Comparison of ENCODE assay signal across 8 cellular contexts in genomic region chr3:187000711-187001151, GRCh38.
DNase-seq lines count a peak whose midpoint lies in the region; ATAC-seq and TF ChIP-seq lines count a peak whose summit lies in the region.

No MANE protein-coding gene starts in this region.

- H3K36me3 ChIP-seq in cardiac muscle cell, result no peaks in the 10 kb centered on the region
- no peaks in the 10 kb centered on the region for H3K36me3 ChIP-seq in left ventricle myocardium inferior

- peaks cover 3% of the 10 kb centered on the region for H3K9me3 Mint-ChIP-seq in mesothelial cell of epicardium

- H3K4me3 Mint-ChIP-seq in mesothelial cell of epicardium, result no peak overlapping the region

- H3K4me1 ChIP-seq in cardiac muscle cell (ENCODE audit: low read depth) (peaks cover 12% of the 10 kb centered on the region), left ventricle myocardium inferior (peaks cover 42% of the 10 kb centered on the region)

- H3K4me1 Mint-ChIP-seq in mesothelial cell of epicardium, result peaks cover 10% of the 10 kb centered on the region

- H3K27ac ChIP-seq in cardiac muscle cell, result peak overlapping the region; percentile 60
- H3K27ac ChIP-seq in left ventricle myocardium inferior (replicated peaks), result no peak overlapping the region

- DNase-seq in cardiac muscle cell (ENCODE audit: low read depth in 1 of 2, low spot score in 1 of 2) (no peak), left ventricle myocardium inferior (no peak), NCI-H187 (lab: John Stamatoyannopoulos, UW) (no peak), SK-N-DZ (ENCODE audit: low spot score) (no peak), mesothelial cell of epicardium (ENCODE audit: low spot score in 2 of 2, unreplicated experiment in 2 of 2) (no peak), NCI-H345 (lab: John Stamatoyannopoulos, UW) (no peak)
- peak; percentile 37 for DNase-seq in activated CD4-positive, CD25-positive, alpha-beta regulatory T cell treated with anti-CD3 and anti-CD28 coated beads, Interleukin-2, amount 50 U/mL, for 72 hours

- peaks cover 8% of the 10 kb centered on the region for H3K36me3 Mint-ChIP-seq in mesothelial cell of epicardium

- intact Hi-C loops in left ventricle myocardium inferior (cut with micrococcal nuclease), result no loop called here

- TF ChIP-seq CTCF in cardiac muscle cell (IDR thresholded peaks at IDR 0.05; ENCODE audit: low read depth, low read length), result no peak
- no peak for TF ChIP-seq CTCF in left ventricle myocardium inferior (IDR thresholded peaks at IDR 0.05; ENCODE audit: borderline replicate concordance)
- no peak for TF ChIP-seq CTCF in mesothelial cell of epicardium (IDR thresholded peaks at IDR 0.05; ENCODE audit: unreplicated experiment)

- no peak overlapping the region for H3K4me3 ChIP-seq in cardiac muscle cell
- no peak overlapping the region for H3K4me3 ChIP-seq in left ventricle myocardium inferior

- no peaks in the 10 kb centered on the region for H3K27me3 Mint-ChIP-seq in mesothelial cell of epicardium (ENCODE audit: low read depth)

- peak; percentile 64 for ATAC-seq in HG03066 (IDR thresholded peaks at IDR 0.05; ENCODE audit: low read depth, unreplicated experiment)

- H3K9me3 ChIP-seq in cardiac muscle cell (ENCODE audit: low read depth), result no peaks in the 10 kb centered on the region
- peaks cover 7% of the 10 kb centered on the region for H3K9me3 ChIP-seq in left ventricle myocardium inferior (replicated peaks)

- H3K27me3 ChIP-seq in cardiac muscle cell, result no peaks in the 10 kb centered on the region
- no peaks in the 10 kb centered on the region for H3K27me3 ChIP-seq in left ventricle myocardium inferior (ENCODE audit: low read depth)

- H3K27ac Mint-ChIP-seq in mesothelial cell of epicardium, result no peak overlapping the region
